In genomic region chr11:123478352-123478986, GRCh38 we compare ENCODE assay signal across 8 cellular contexts. TPM values are rescaled to one million over a fixed set of nuclear protein-coding genes. Genes with fewer than 3 reads are reported as not detected.
DNase-seq lines count a peak whose midpoint lies in the region; ATAC-seq, FAIRE-seq and TF ChIP-seq lines count a peak whose summit lies in the region.

No MANE protein-coding gene starts in this region.

- CTCF ChIA-PET in A549 (lab: Yijun Ruan, JAX) (interaction anchor here (0.6 to 7.9 kb wide), 35 partner anchors 8 to 375 kb away, joined by 3 to 147 read pairs (median 4); no protein-coding TSS in a partner anchor), T-cell (lab: Charles Lee) (interaction anchor here (0.6 to 4.4 kb wide), 13 partner anchors 9 to 376 kb away, joined by 3 to 138 read pairs (median 4); no protein-coding TSS in a partner anchor)

- no peaks in the 10 kb centered on the region for H3K9me3 ChIP-seq in A549

- peak; percentile 84 to 85 for TF ChIP-seq RAD21 in A549 (conservative IDR thresholded peaks at IDR 0.05 in 1 of 2, IDR thresholded peaks at IDR 0.05 in 1 of 2)

- H3K27ac Mint-ChIP-seq in T-cell (peak overlapping the region in 1 of 2 donors; percentile 4), chondrocyte (ENCODE audit: unreplicated experiment) (no peak overlapping the region)

- POLR2A ChIA-PET in A549 (lab: Yijun Ruan, JAX) (no interaction called here), T-cell (lab: Charles Lee) (interaction anchor here in 1 of 2 donors (0.6 kb wide), 2 partner anchors 56 to 71 kb away, joined by 3 read pairs; no protein-coding TSS in a partner anchor)

- no peak for TF ChIP-seq EP300 in A549 (IDR thresholded peaks at IDR 0.05)

- peaks cover 7% of the 10 kb centered on the region for H3K36me3 Mint-ChIP-seq in T-cell
- H3K36me3 Mint-ChIP-seq in chondrocyte (ENCODE audit: low read depth), result no peaks in the 10 kb centered on the region

- H3K4me1 ChIP-seq in A549, result peaks cover 80% of the 10 kb centered on the region

- DNase-seq in A549 (ENCODE audit: low read depth in 1 of 2, low spot score in 1 of 2) (peak; percentile 71 to 80), GM12864 (ENCODE audit: low read depth) (no peak), NCI-H146 treated with DMSO at 0.1 percent for 48 hours (lab: John Stamatoyannopoulos, UW; ENCODE audit: unreplicated experiment) (peak; percentile 8), T-cell (peak in 14 of 34 experiments; percentile 2 to 43 (median 16)), chondrocyte (ENCODE audit: low spot score) (no peak), left colon (peak; percentile 39 to 49)
- DNase-seq in stimulated activated CD4-positive, alpha-beta T cell treated with anti-CD3 and anti-CD28 coated beads, Interleukin-4, amount 100 ng/mL, for 24 hours, result peak; percentile 41

- H3K27ac ChIP-seq in A549, result peak overlapping the region; percentile 58 to 96

- TF ChIP-seq POLR2A in A549 (IDR thresholded peaks at IDR 0.05; ENCODE audit: low read length), result no peak

- TF ChIP-seq CTCF in A549 (IDR thresholded peaks at IDR 0.05) (peak; percentile 69), GM12864 (IDR thresholded peaks at IDR 0.05; ENCODE audit: low read depth, low read length, missing control alignments) (peak; percentile 57), chondrocyte (IDR thresholded peaks at IDR 0.05) (peak; percentile 90)

- H3K4me1 Mint-ChIP-seq in T-cell, result peaks cover 8 to 24% (median 14%) of the 10 kb centered on the region in 3 donors
- H3K4me1 Mint-ChIP-seq in chondrocyte (ENCODE audit: low read depth), result peaks cover 27% of the 10 kb centered on the region

- H3K9me3 Mint-ChIP-seq in T-cell (no peaks in the 10 kb centered on the region), chondrocyte (ENCODE audit: low read depth) (no peaks in the 10 kb centered on the region)

- peak overlapping the region; percentile 30; the same call in 2 of the 3 replicates for H3K4me2 ChIP-seq in A549

- no peak overlapping the region for H3K4me3 ChIP-seq in A549
- peak overlapping the region; percentile 38 for H3K4me3 ChIP-seq in GM12864 (ENCODE audit: low read depth, low read length)

- peak overlapping the region in 1 of 3 donors; percentile 16 for H3K4me3 Mint-ChIP-seq in T-cell
- no peak overlapping the region for H3K4me3 Mint-ChIP-seq in chondrocyte (ENCODE audit: unreplicated experiment)

- H3K27me3 Mint-ChIP-seq in T-cell (no peaks in the 10 kb centered on the region), chondrocyte (ENCODE audit: low read depth) (no peaks in the 10 kb centered on the region)

- ATAC-seq in A549 (peak; percentile 50 to 57; a peak in 3 of 6 replicates), T-cell (replicated peaks in 1 of 4) (peak; percentile 40 to 48 (median 44)), left colon (peak; percentile 91), GM19395 (IDR thresholded peaks at IDR 0.05; ENCODE audit: unreplicated experiment) (no peak)

- 22% methylated on average over 5 of the region's 5 CpGs for WGBS in A549 (ENCODE audit: missing lambda C conversion rate)

- FAIRE-seq in A549 (lab: Jason Lieb, UNC), result no peak

- intact Hi-C loops in left colon (cut with DNase I, micrococcal nuclease), result loop anchor here in 1 of 2 donors (2.0 to 5.0 kb wide), 2 partner anchors 71 to 178 kb away; no protein-coding TSS in a partner anchor

TF ChIP-seq in A549, 52 proteins besides CTCF, POLR2A, EP300 and RAD21:
- TF ChIP-seq HOXB13 (CRISPR knock-in tag; IDR thresholded peaks at IDR 0.05; ENCODE audit: low read depth), result no peak
- no peak for TF ChIP-seq HOXA7 (CRISPR knock-in tag; IDR thresholded peaks at IDR 0.05)
- no peak for TF ChIP-seq NR3C1 (IDR thresholded peaks at IDR 0.05)
- no peak for TF ChIP-seq USF2 (IDR thresholded peaks at IDR 0.05)
- no peak for TF ChIP-seq CBX8 (IDR thresholded peaks at IDR 0.05)
- TF ChIP-seq CHD2 (IDR thresholded peaks at IDR 0.05; ENCODE audit: low read length, partially characterized antibody), result no peak
- TF ChIP-seq GATA3 (IDR thresholded peaks at IDR 0.05; ENCODE audit: borderline replicate concordance), result no peak
- TF ChIP-seq SMC3 (IDR thresholded peaks at IDR 0.05), result peak; percentile 61; the same call in 2 of the 3 replicates

RNA-seq across cellular contexts. Expression of gene GRAMD1B, which starts 48.4 kb away (rescaled TPM):
- polyA plus RNA-seq in A549 (2011; rRNA removed) (108 and 113 TPM in 2 replicates), A549 (2017; fragmentation: RNase III; extraction: RNeasy Plus Mini Kit Qiagen cat#74134 plus additional on column Dnase treatment) (38.4 to 55.5 TPM (median 48.9 TPM) in 3 replicates)
- 39.1 and 47.4 TPM in 2 replicates for polyA plus RNA-seq in A549 (2012; cell fraction: cytosol; rRNA removed)
- 93.2 and 96.9 TPM in 2 replicates for polyA plus RNA-seq in A549 (2012; cell fraction: nucleus; rRNA removed)
- 139 and 141 TPM in 2 replicates for polyA minus RNA-seq in A549 (2011; rRNA and poly(A)+ RNA removed)
- total RNA-seq in T-cell (10 to 100 TPM in 3 of 5 donors, 1 to 10 TPM in 2; 8.6 to 15.6 (median 10.5) TPM), chondrocyte (0.99 to 2.2 TPM (median 1.6 TPM) in 3 replicates), left colon (1 to 10 TPM; 3.1 to 3.5 TPM)

Comparison
In these comparisons a context has a peak if more than half of its experiments do, and no peak if none do; other contexts are left out.
1. DNase-seq: peak in A549 (2 of 2), NCI-H146 treated with DMSO at 0.1 percent for 48 hours (single experiment), left colon (2 of 2) and stimulated activated CD4-positive, alpha-beta T cell treated with anti-CD3 and anti-CD28 coated beads, Interleukin-4, amount 100 ng/mL, for 24 hours (single experiment); none in GM12864 (single experiment) and chondrocyte (single experiment).
2. Peak in every context shown above with its lines, with median percentiles within 50 percentile points of each other: CTCF ChIP-seq.